Comparison of ENCODE assay signal across 12 cellular contexts in the genomic region with DNA sequence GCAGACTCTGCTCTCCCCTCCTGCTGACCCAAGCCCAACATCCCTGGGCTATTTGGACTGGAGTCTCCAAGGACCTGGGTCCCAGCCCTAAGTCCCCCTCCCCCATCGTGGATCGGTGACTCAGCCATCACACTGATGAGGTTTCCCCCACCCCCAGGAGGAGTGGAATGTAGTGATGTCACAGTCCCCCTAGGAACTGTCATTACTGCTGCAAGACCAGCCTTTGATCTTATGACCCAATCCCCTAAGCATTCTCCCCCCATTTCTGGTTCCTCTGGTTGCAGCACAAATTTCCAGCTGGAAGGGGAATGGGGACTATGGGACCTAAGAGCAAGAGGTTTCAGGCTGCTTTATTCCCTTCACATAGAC.
DNase-seq lines count a peak whose midpoint lies in the region; ATAC-seq and TF ChIP-seq lines count a peak whose summit lies in the region.
"Had no signal": no experiment of that assay in that cellular context is flagged by ENCODE, and none has a peak within 500 bp of the region (broad histone marks: within the 10 kb centered on the region; RNA-seq: fewer than 3 reads in every experiment).

No MANE protein-coding gene starts in this region.

- H3K9me3 ChIP-seq in SK-N-SH = no peaks in the 10 kb centered on the region
- H3K9me3 ChIP-seq in PC-3 (ENCODE audit: low read length) = no peaks in the 10 kb centered on the region
- H3K9me3 ChIP-seq in skeletal muscle satellite cell (replicated peaks; ENCODE audit: low read length) = no peaks in the 10 kb centered on the region
- H3K9me3 ChIP-seq: neutrophil had no signal

- no peak overlapping the region for H3K4me3 ChIP-seq in SK-N-SH (ENCODE audit: low read depth in 2 of 2, low read length in 1 of 2)
- H3K4me3 ChIP-seq in PC-3 (ENCODE audit: low read length) = no peak overlapping the region
- no peak overlapping the region for H3K4me3 ChIP-seq in fibroblast of mammary gland (ENCODE audit: control insufficient read depth, low read depth, low read length)
- peak overlapping the region; percentile 29 for H3K4me3 ChIP-seq in skeletal muscle satellite cell (ENCODE audit: low read length)

- no peak for ATAC-seq in SK-N-SH treated with all-trans-retinoic acid at 6 μM for 48 hours
- ATAC-seq in PC-3 = no peak
- ATAC-seq in stimulated activated naive CD8-positive, alpha-beta T cell treated with anti-CD3 and anti-CD28 coated beads, Interleukin-15, Interleukin-2, amounts not matched to agents 100 U/mL and 50 U/mL, for 24 hours = no peak
- ATAC-seq in HG03439 (IDR thresholded peaks at IDR 0.05; ENCODE audit: unreplicated experiment) = no peak
- ATAC-seq: left cardiac atrium had no signal

- H3F3A ChIP-seq in SK-N-SH (replicated peaks; ENCODE audit: insufficient read depth) = peaks cover 12% of the 10 kb centered on the region
- H3F3A ChIP-seq in PC-3 (ENCODE audit: low read length, unreplicated experiment) = no peaks in the 10 kb centered on the region

- no TSS peak for BruUV-seq in PC-3 (replicated peaks; lab: Mats Ljungman, UMichigan)

- H4K20me1 ChIP-seq in SK-N-SH (ENCODE audit: insufficient read depth) (no peaks in the 10 kb centered on the region), PC-3 (ENCODE audit: low read length) (no peaks in the 10 kb centered on the region)

- H3K9ac ChIP-seq in SK-N-SH = no peak overlapping the region
- H3K9ac ChIP-seq in PC-3 (ENCODE audit: low read length) = no peak overlapping the region
- no peak overlapping the region for H3K9ac ChIP-seq in skeletal muscle satellite cell (ENCODE audit: low read depth, low read length)

- TF ChIP-seq EP300 in SK-N-SH (IDR thresholded peaks at IDR 0.05; ENCODE audit: borderline replicate concordance in 1 of 2, low read depth in 1 of 2, low read length in 1 of 2) = no peak

- H3K9me2 ChIP-seq in SK-N-SH = no peaks in the 10 kb centered on the region
- no peaks in the 10 kb centered on the region for H3K9me2 ChIP-seq in PC-3 (replicated peaks; ENCODE audit: low read length)

- H3K4me2 ChIP-seq in SK-N-SH (peak overlapping the region; percentile 25), PC-3 (ENCODE audit: low read length) (no peak overlapping the region), skeletal muscle satellite cell (ENCODE audit: low read length) (peak overlapping the region; percentile 35)

- WGBS in SK-N-SH (ENCODE audit: low lambda C conversion rate) = 31% methylated on average over 2 of the region's 2 CpGs

- no peak for TF ChIP-seq RAD21 in SK-N-SH (IDR thresholded peaks at IDR 0.05; ENCODE audit: low read length)

- H3K79me2 ChIP-seq in SK-N-SH (ENCODE audit: insufficient read depth) = no peaks in the 10 kb centered on the region
- H3K79me2 ChIP-seq in PC-3 (ENCODE audit: low read length) = no peaks in the 10 kb centered on the region

- no peak overlapping the region for H3K27ac ChIP-seq in SK-N-SH (ENCODE audit: low read depth in 2 of 2, low read length in 1 of 2)
- H3K27ac ChIP-seq in PC-3 (ENCODE audit: low read length) = no peak overlapping the region
- H3K27ac ChIP-seq: neutrophil had no signal

- intact Hi-C loops in PC-3 (cut with micrococcal nuclease) = no loop called here

- H3K36me3 ChIP-seq in SK-N-SH (replicated peaks in 1 of 2; ENCODE audit: control insufficient read depth in 1 of 2, insufficient read depth in 2 of 2, low read length in 1 of 2) (no peaks in the 10 kb centered on the region), PC-3 (ENCODE audit: low read depth, low read length) (no peaks in the 10 kb centered on the region), skeletal muscle satellite cell (ENCODE audit: insufficient read depth, low read length) (no peaks in the 10 kb centered on the region)
- H3K36me3 ChIP-seq: neutrophil had no signal

- CTCF ChIA-PET in SK-N-SH (lab: Yijun Ruan, JAX) = interaction anchor here (1.7 to 2.8 kb wide), 2 partner anchors 10 to 91 kb away, joined by 5 to 14 read pairs; no protein-coding TSS in a partner anchor
- CTCF ChIA-PET in PC-3 (lab: Charles Lee) = no interaction called here

- DNase-seq in SK-N-SH (no peak), PC-3 (peak; percentile 9), fibroblast of mammary gland (ENCODE audit: low read depth) (peak; percentile 68), AML-193 (lab: John Stamatoyannopoulos, UW) (no peak)
- no peak for DNase-seq in stimulated activated naive CD8-positive, alpha-beta T cell treated with anti-CD3 and anti-CD28 coated beads, Interleukin-15, Interleukin-2, amounts not matched to agents 100 U/mL and 50 U/mL, for 24 hours
- DNase-seq: 8988T, left cardiac atrium, NCI-H187 treated with DMSO at 0.1 percent for 48 hours had no signal

- POLR2A ChIA-PET in SK-N-SH (lab: Yijun Ruan, JAX) (no interaction called here), PC-3 (lab: Charles Lee; ENCODE audit: unreplicated experiment) (no interaction called here)

- H3K27me3 ChIP-seq in SK-N-SH (ENCODE audit: insufficient read depth) (peaks cover 21% of the 10 kb centered on the region; the same call in 1 of the 2 replicates), PC-3 (ENCODE audit: low read length) (no peaks in the 10 kb centered on the region), skeletal muscle satellite cell (ENCODE audit: control insufficient read depth, insufficient read depth, low read length) (peaks cover 1% of the 10 kb centered on the region)
- H3K27me3 ChIP-seq: neutrophil had no signal

- no peak overlapping the region for H2AFZ ChIP-seq in SK-N-SH (ENCODE audit: low read depth)
- H2AFZ ChIP-seq in PC-3 (ENCODE audit: low read length) = no peak overlapping the region

- peaks cover 0 to 7% of the 10 kb centered on the region in 2 experiments; a peak in 2 of 4 replicates for H3K4me1 ChIP-seq in SK-N-SH (ENCODE audit: control insufficient read depth in 1 of 2, insufficient read depth in 2 of 2, low read depth in 1 of 2, low read length in 1 of 2)
- H3K4me1 ChIP-seq in PC-3 (ENCODE audit: insufficient read depth, low read length) = peaks cover 17% of the 10 kb centered on the region
- peaks cover 26% of the 10 kb centered on the region for H3K4me1 ChIP-seq in skeletal muscle satellite cell (ENCODE audit: control insufficient read depth, insufficient read depth, low read length)

- TF ChIP-seq CTCF in SK-N-SH (IDR thresholded peaks at IDR 0.05) (no peak), PC-3 (conservative IDR thresholded peaks at IDR 0.05; ENCODE audit: low read depth, low read length) (no peak), fibroblast of mammary gland (conservative IDR thresholded peaks at IDR 0.05; ENCODE audit: control insufficient read depth, insufficient read depth, low read depth, low read length) (no peak)

TF ChIP-seq in SK-N-SH, 30 proteins besides CTCF, POLR2A, EP300 and RAD21:
- TF ChIP-seq RFX5 (IDR thresholded peaks at IDR 0.05; ENCODE audit: low read length) = no peak
- TF ChIP-seq FOSL2 (IDR thresholded peaks at IDR 0.05; ENCODE audit: borderline replicate concordance, low read depth) = 0 out of 2 replicates have a peak, but pooled peaks have one; percentile 13
- 0 out of 2 replicates have a peak, but pooled peaks have one; percentile 18 for TF ChIP-seq JUND (IDR thresholded peaks at IDR 0.05)
- no peak for TF ChIP-seq ELF1 (IDR thresholded peaks at IDR 0.05)
TF ChIP-seq in SK-N-SH: peak in this region for 2.

TF ChIP-seq in SK-N-SH treated with all-trans-retinoic acid at 6 μM for 48 hours, 23 proteins besides CTCF, POLR2A, EP300 and RAD21 (continues in another document):
- TF ChIP-seq, protein P1, sequence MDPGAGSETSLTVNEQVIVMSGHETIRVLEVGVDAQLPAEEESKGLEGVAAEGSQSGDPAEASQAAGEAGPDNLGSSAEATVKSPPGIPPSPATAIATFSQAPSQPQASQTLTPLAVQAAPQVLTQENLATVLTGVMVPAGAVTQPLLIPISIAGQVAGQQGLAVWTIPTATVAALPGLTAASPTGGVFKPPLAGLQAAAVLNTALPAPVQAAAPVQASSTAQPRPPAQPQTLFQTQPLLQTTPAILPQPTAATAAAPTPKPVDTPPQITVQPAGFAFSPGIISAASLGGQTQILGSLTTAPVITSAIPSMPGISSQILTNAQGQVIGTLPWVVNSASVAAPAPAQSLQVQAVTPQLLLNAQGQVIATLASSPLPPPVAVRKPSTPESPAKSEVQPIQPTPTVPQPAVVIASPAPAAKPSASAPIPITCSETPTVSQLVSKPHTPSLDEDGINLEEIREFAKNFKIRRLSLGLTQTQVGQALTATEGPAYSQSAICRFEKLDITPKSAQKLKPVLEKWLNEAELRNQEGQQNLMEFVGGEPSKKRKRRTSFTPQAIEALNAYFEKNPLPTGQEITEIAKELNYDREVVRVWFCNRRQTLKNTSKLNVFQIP (CRISPR knock-in tag; IDR thresholded peaks at IDR 0.05; ENCODE audit: borderline replicate concordance, low read depth) = no peak
- TF ChIP-seq SNAI2 (CRISPR knock-in tag; IDR thresholded peaks at IDR 0.05) = no peak
- TF ChIP-seq, protein P2, sequence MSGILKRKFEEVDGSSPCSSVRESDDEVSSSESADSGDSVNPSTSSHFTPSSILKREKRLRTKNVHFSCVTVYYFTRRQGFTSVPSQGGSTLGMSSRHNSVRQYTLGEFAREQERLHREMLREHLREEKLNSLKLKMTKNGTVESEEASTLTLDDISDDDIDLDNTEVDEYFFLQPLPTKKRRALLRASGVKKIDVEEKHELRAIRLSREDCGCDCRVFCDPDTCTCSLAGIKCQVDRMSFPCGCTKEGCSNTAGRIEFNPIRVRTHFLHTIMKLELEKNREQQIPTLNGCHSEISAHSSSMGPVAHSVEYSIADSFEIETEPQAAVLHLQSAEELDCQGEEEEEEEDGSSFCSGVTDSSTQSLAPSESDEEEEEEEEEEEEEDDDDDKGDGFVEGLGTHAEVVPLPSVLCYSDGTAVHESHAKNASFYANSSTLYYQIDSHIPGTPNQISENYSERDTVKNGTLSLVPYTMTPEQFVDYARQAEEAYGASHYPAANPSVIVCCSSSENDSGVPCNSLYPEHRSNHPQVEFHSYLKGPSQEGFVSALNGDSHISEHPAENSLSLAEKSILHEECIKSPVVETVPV (CRISPR knock-in tag; IDR thresholded peaks at IDR 0.05) = no peak
- TF ChIP-seq OSR1 (CRISPR knock-in tag; IDR thresholded peaks at IDR 0.05) = no peak
- TF ChIP-seq ISL1 (CRISPR knock-in tag; IDR thresholded peaks at IDR 0.05) = no peak
- TF ChIP-seq TOX (CRISPR knock-in tag; IDR thresholded peaks at IDR 0.05; ENCODE audit: borderline replicate concordance) = no peak
- no peak for TF ChIP-seq TCF4 (CRISPR knock-in tag; IDR thresholded peaks at IDR 0.05; ENCODE audit: borderline replicate concordance)
- TF ChIP-seq CSDC2 (CRISPR knock-in tag; IDR thresholded peaks at IDR 0.05) = no peak
- TF ChIP-seq ARNTL (CRISPR knock-in tag; IDR thresholded peaks at IDR 0.05; ENCODE audit: borderline replicate concordance, low read depth) = no peak
- TF ChIP-seq BACH2 (CRISPR knock-in tag; IDR thresholded peaks at IDR 0.05; ENCODE audit: borderline replicate concordance) = no peak
- TF ChIP-seq ZFP3 (CRISPR knock-in tag; IDR thresholded peaks at IDR 0.05) = no peak
- TF ChIP-seq ZNF70 (CRISPR knock-in tag; IDR thresholded peaks at IDR 0.05) = no peak

Comparison
In these comparisons a context has a peak if more than half of its experiments do, and no peak if none do; other contexts are left out.
1. DNase-seq: peak in PC-3 (single experiment) and fibroblast of mammary gland (single experiment); none in SK-N-SH (single experiment), stimulated activated naive CD8-positive, alpha-beta T cell treated with anti-CD3 and anti-CD28 coated beads, Interleukin-15, Interleukin-2, amounts not matched to agents 100 U/mL and 50 U/mL, for 24 hours (single experiment) and AML-193 (0 of 2).